Comparison of ENCODE assay signal across 1 cellular context in the genomic region with DNA sequence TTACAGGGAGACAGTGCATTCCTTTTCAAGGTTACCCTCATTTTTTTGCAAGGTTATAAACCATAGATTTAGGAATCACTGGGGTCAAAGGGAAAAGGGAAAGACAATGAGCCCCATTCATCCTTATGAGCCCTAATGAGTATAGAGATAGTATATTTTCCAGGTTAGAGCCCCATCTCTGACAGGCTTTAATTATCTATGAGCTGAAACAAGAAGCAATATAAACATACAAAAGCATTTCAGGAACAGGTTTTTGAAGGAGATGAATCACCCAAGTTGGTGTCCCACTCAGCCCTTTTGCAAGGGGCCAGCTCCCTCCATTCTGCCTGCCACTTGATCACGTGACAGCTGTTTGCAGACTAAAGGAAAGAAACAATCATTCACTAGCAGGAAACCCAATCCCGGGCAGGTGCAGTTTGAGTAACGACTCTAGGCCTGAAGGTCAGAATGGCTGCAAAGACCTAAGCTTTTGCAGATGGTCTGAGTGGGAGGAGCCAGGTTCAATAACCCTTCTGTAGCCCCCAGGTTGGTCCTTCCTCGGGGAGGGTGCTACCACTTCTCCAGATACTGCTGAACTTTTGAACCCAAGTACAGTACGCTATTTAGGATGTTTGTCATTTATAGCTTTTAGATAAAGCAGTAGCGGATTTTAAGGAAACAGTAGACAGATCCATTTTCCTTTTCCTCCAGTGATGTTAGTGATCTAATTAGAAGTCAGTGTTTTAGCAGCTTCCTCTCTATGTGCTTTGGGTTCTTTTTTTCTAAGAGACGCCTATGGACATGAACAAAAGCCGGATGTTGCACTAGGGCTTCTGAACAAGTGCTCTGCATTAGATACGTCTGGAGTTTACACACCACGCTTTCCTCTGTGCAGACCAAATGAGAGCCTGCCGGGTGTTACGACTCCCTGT.
TF ChIP-seq lines count a peak whose summit lies in the region.

No MANE protein-coding gene starts in this region.

TF ChIP-seq in WTC11, 78 proteins besides CTCF, POLR2A, EP300 and RAD21 (continued from another document):
- TF ChIP-seq, protein P1, sequence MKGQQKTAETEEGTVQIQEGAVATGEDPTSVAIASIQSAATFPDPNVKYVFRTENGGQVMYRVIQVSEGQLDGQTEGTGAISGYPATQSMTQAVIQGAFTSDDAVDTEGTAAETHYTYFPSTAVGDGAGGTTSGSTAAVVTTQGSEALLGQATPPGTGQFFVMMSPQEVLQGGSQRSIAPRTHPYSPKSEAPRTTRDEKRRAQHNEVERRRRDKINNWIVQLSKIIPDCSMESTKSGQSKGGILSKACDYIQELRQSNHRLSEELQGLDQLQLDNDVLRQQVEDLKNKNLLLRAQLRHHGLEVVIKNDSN (CRISPR knock-in tag; IDR thresholded peaks at IDR 0.05) = peak; percentile 86
- TF ChIP-seq ZNF263 (CRISPR knock-in tag; IDR thresholded peaks at IDR 0.05; ENCODE audit: low read depth) (no peak), GTF2I (CRISPR knock-in tag; conservative IDR thresholded peaks at IDR 0.05) (no peak), TEAD1 (CRISPR knock-in tag; IDR thresholded peaks at IDR 0.05) (0 out of 2 replicates have a peak, but pooled peaks have one; percentile 16), STAT6 (CRISPR knock-in tag; conservative IDR thresholded peaks at IDR 0.05; ENCODE audit: low read depth) (no peak), NFE2L1 (CRISPR knock-in tag; IDR thresholded peaks at IDR 0.05) (no peak), ZBTB21 (CRISPR knock-in tag; IDR thresholded peaks at IDR 0.05; ENCODE audit: borderline replicate concordance) (no peak)
- TF ChIP-seq, protein P2, sequence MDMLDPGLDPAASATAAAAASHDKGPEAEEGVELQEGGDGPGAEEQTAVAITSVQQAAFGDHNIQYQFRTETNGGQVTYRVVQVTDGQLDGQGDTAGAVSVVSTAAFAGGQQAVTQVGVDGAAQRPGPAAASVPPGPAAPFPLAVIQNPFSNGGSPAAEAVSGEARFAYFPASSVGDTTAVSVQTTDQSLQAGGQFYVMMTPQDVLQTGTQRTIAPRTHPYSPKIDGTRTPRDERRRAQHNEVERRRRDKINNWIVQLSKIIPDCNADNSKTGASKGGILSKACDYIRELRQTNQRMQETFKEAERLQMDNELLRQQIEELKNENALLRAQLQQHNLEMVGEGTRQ (CRISPR knock-in tag; IDR thresholded peaks at IDR 0.05) = peak; percentile 88
